Comparison of ENCODE assay signal across 21 cellular contexts in genomic region chr1:162656266-162656665, GRCh38.
"Had no signal": no experiment of that assay in that cellular context is flagged by ENCODE, and none has a peak within 500 bp of the region (broad histone marks: within the 10 kb centered on the region; RNA-seq: fewer than 3 reads in every experiment).

No MANE protein-coding gene starts in this region.

- H3K4me2 ChIP-seq: hepatocyte had no signal

- H3K27me3 ChIP-seq: body of pancreas, colonic mucosa, gastroesophageal sphincter, hepatocyte, spleen, transverse colon had no signal

- H3K9me3 ChIP-seq: body of pancreas, colonic mucosa, gastroesophageal sphincter, spleen, transverse colon had no signal

- ATAC-seq: activated CD4-positive, alpha-beta T cell treated with anti-CD3 and anti-CD28 coated beads for 36 hours; activated CD8-positive, alpha-beta memory T cell treated with anti-CD3 and anti-CD28 coated beads, Interleukin-2, amount 10 ng/mL, durations not matched to agents 7 days and 5 days; activated CD8-positive, alpha-beta T cell treated with anti-CD3 and anti-CD28 coated beads, Interleukin-2, amount 10 ng/mL, durations not matched to agents 7 days and 5 days; activated naive CD8-positive, alpha-beta T cell treated with anti-CD3 and anti-CD28 coated beads, Interleukin-2, amount 50 U/mL, for 24 hours; body of pancreas; gastroesophageal sphincter; left cardiac atrium; right cardiac atrium had no signal

- H2AFZ ChIP-seq: hepatocyte, parathyroid adenoma had no signal

- H3K36me3 ChIP-seq: colonic mucosa, spleen, transverse colon had no signal

- H3K27ac ChIP-seq: body of pancreas, colonic mucosa, hepatocyte, parathyroid adenoma, spleen had no signal

- H3K4me3 ChIP-seq: body of pancreas, colonic mucosa, gastroesophageal sphincter, hepatocyte, spleen, transverse colon had no signal

- H3K9ac ChIP-seq: parathyroid adenoma had no signal

- DNase-seq: activated CD4-positive, alpha-beta T cell treated with anti-CD3 and anti-CD28 coated beads for 36 hours; activated CD4-positive, CD25-positive, alpha-beta regulatory T cell; activated CD8-positive, alpha-beta memory T cell treated with anti-CD3 and anti-CD28 coated beads, Interleukin-2, amount 10 ng/mL, durations not matched to agents 7 days and 5 days; activated CD8-positive, alpha-beta T cell treated with anti-CD3 and anti-CD28 coated beads, Interleukin-2, amount 10 ng/mL, durations not matched to agents 7 days and 5 days; activated naive CD8-positive, alpha-beta T cell treated with anti-CD3 and anti-CD28 coated beads, Interleukin-2, amount 50 U/mL, for 24 hours; activated T-cell treated with anti-CD3 and anti-CD28 coated beads, Interleukin-2, amount 50 U/mL, for 48 hours; anterior cingulate cortex; body of pancreas; colonic mucosa; effector memory CD4-positive, alpha-beta T cell; left cardiac atrium; mammary epithelial cell; naive B cell; nephron progenitor cell; right cardiac atrium; spleen; stimulated activated naive CD4-positive, alpha-beta T cell; transverse colon had no signal

- H3K79me2 ChIP-seq: parathyroid adenoma had no signal

- H3K4me1 ChIP-seq: body of pancreas, colonic mucosa, parathyroid adenoma, spleen had no signal
